Comparison of ENCODE assay signal across 1 cellular context in the genomic region with DNA sequence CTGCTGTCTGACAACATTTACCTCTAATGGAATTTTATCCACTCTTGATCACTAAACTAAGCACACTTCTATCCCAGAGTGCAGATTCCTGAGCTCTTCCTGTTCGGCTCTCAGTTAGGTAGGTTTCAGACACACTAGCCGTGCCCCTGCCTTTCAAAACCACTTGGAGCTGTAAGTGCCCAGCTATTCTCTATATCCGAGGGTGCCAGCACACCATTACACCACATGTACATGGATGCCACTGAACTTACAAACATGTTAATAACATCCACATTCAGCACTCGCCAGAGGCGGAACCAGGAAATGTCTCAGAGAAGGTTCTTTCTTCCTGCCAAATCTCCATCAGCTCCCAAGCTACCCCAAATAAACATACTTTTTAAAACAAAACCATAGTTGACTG.
TF ChIP-seq lines count a peak whose summit lies in the region.

No MANE protein-coding gene starts in this region.

TF ChIP-seq in GM23338, 12 proteins besides CTCF, POLR2A, EP300 and RAD21 (continued from another document):
- TF ChIP-seq, protein P1, sequence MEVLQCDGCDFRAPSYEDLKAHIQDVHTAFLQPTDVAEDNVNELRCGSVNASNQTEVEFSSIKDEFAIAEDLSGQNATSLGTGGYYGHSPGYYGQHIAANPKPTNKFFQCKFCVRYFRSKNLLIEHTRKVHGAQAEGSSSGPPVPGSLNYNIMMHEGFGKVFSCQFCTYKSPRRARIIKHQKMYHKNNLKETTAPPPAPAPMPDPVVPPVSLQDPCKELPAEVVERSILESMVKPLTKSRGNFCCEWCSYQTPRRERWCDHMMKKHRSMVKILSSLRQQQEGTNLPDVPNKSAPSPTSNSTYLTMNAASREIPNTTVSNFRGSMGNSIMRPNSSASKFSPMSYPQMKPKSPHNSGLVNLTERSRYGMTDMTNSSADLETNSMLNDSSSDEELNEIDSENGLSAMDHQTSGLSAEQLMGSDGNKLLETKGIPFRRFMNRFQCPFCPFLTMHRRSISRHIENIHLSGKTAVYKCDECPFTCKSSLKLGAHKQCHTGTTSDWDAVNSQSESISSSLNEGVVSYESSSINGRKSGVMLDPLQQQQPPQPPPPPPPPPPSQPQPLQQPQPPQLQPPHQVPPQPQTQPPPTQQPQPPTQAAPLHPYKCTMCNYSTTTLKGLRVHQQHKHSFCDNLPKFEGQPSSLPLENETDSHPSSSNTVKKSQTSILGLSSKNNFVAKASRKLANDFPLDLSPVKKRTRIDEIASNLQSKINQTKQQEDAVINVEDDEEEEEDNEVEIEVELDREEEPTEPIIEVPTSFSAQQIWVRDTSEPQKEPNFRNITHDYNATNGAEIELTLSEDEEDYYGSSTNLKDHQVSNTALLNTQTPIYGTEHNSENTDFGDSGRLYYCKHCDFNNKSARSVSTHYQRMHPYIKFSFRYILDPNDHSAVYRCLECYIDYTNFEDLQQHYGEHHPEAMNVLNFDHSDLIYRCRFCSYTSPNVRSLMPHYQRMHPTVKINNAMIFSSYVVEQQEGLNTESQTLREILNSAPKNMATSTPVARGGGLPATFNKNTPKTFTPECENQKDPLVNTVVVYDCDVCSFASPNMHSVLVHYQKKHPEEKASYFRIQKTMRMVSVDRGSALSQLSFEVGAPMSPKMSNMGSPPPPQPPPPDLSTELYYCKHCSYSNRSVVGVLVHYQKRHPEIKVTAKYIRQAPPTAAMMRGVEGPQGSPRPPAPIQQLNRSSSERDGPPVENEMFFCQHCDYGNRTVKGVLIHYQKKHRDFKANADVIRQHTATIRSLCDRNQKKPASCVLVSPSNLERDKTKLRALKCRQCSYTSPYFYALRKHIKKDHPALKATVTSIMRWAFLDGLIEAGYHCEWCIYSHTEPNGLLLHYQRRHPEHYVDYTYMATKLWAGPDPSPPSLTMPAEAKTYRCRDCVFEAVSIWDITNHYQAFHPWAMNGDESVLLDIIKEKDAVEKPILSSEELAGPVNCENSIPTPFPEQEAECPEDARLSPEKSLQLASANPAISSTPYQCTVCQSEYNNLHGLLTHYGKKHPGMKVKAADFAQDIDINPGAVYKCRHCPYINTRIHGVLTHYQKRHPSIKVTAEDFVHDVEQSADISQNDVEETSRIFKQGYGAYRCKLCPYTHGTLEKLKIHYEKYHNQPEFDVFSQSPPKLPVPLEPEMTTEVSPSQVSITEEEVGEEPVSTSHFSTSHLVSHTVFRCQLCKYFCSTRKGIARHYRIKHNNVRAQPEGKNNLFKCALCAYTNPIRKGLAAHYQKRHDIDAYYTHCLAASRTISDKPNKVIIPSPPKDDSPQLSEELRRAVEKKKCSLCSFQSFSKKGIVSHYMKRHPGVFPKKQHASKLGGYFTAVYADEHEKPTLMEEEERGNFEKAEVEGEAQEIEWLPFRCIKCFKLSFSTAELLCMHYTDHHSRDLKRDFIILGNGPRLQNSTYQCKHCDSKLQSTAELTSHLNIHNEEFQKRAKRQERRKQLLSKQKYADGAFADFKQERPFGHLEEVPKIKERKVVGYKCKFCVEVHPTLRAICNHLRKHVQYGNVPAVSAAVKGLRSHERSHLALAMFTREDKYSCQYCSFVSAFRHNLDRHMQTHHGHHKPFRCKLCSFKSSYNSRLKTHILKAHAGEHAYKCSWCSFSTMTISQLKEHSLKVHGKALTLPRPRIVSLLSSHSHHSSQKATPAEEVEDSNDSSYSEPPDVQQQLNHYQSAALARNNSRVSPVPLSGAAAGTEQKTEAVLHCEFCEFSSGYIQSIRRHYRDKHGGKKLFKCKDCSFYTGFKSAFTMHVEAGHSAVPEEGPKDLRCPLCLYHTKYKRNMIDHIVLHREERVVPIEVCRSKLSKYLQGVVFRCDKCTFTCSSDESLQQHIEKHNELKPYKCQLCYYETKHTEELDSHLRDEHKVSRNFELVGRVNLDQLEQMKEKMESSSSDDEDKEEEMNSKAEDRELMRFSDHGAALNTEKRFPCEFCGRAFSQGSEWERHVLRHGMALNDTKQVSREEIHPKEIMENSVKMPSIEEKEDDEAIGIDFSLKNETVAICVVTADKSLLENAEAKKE (CRISPR knock-in tag; IDR thresholded peaks at IDR 0.05) = no peak
- no peak for TF ChIP-seq ZNF114 (CRISPR knock-in tag; IDR thresholded peaks at IDR 0.05)
- TF ChIP-seq, protein P2, sequence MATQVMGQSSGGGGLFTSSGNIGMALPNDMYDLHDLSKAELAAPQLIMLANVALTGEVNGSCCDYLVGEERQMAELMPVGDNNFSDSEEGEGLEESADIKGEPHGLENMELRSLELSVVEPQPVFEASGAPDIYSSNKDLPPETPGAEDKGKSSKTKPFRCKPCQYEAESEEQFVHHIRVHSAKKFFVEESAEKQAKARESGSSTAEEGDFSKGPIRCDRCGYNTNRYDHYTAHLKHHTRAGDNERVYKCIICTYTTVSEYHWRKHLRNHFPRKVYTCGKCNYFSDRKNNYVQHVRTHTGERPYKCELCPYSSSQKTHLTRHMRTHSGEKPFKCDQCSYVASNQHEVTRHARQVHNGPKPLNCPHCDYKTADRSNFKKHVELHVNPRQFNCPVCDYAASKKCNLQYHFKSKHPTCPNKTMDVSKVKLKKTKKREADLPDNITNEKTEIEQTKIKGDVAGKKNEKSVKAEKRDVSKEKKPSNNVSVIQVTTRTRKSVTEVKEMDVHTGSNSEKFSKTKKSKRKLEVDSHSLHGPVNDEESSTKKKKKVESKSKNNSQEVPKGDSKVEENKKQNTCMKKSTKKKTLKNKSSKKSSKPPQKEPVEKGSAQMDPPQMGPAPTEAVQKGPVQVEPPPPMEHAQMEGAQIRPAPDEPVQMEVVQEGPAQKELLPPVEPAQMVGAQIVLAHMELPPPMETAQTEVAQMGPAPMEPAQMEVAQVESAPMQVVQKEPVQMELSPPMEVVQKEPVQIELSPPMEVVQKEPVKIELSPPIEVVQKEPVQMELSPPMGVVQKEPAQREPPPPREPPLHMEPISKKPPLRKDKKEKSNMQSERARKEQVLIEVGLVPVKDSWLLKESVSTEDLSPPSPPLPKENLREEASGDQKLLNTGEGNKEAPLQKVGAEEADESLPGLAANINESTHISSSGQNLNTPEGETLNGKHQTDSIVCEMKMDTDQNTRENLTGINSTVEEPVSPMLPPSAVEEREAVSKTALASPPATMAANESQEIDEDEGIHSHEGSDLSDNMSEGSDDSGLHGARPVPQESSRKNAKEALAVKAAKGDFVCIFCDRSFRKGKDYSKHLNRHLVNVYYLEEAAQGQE (IDR thresholded peaks at IDR 0.05; ENCODE audit: unreplicated experiment) = no peak
- TF ChIP-seq, protein P3, sequence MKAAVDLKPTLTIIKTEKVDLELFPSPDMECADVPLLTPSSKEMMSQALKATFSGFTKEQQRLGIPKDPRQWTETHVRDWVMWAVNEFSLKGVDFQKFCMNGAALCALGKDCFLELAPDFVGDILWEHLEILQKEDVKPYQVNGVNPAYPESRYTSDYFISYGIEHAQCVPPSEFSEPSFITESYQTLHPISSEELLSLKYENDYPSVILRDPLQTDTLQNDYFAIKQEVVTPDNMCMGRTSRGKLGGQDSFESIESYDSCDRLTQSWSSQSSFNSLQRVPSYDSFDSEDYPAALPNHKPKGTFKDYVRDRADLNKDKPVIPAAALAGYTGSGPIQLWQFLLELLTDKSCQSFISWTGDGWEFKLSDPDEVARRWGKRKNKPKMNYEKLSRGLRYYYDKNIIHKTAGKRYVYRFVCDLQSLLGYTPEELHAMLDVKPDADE (IDR thresholded peaks at IDR 0.05) = no peak
